Comparison of ENCODE assay signal across 1 cellular context in genomic region chr20:62913043-62913630, GRCh38.
A peak's percentile ranks its signal among the peaks of the same experiment; 100 is the strongest.
TF ChIP-seq lines count a peak whose summit lies in the region.

No MANE protein-coding gene starts in this region.

TF ChIP-seq in HepG2, 621 proteins besides CTCF, POLR2A, EP300 and RAD21 (continued from another document and continues in another):
- TF ChIP-seq, protein P1, sequence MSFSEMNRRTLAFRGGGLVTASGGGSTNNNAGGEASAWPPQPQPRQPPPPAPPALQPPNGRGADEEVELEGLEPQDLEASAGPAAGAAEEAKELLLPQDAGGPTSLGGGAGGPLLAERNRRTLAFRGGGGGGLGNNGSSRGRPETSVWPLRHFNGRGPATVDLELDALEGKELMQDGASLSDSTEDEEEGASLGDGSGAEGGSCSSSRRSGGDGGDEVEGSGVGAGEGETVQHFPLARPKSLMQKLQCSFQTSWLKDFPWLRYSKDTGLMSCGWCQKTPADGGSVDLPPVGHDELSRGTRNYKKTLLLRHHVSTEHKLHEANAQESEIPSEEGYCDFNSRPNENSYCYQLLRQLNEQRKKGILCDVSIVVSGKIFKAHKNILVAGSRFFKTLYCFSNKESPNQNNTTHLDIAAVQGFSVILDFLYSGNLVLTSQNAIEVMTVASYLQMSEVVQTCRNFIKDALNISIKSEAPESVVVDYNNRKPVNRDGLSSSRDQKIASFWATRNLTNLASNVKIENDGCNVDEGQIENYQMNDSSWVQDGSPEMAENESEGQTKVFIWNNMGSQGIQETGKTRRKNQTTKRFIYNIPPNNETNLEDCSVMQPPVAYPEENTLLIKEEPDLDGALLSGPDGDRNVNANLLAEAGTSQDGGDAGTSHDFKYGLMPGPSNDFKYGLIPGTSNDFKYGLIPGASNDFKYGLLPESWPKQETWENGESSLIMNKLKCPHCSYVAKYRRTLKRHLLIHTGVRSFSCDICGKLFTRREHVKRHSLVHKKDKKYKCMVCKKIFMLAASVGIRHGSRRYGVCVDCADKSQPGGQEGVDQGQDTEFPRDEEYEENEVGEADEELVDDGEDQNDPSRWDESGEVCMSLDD (CRISPR knock-in tag; IDR thresholded peaks at IDR 0.05; ENCODE audit: borderline replicate concordance) = peak; percentile 66; the same call in 1 of the 2 replicates
- TF ChIP-seq TMF1 (CRISPR knock-in tag; IDR thresholded peaks at IDR 0.05; ENCODE audit: low read depth) (no peak), NCOA5 (CRISPR knock-in tag; IDR thresholded peaks at IDR 0.05) (no peak), ZBTB8A (CRISPR knock-in tag; IDR thresholded peaks at IDR 0.05; ENCODE audit: borderline replicate concordance, low read depth) (no peak), ZNF10 (CRISPR knock-in tag; IDR thresholded peaks at IDR 0.05; ENCODE audit: borderline replicate concordance, low read depth) (no peak), ZNF382 (CRISPR knock-in tag; IDR thresholded peaks at IDR 0.05; ENCODE audit: borderline replicate concordance) (no peak), CREB1 (IDR thresholded peaks at IDR 0.05) (no peak), CREB1 (CRISPR knock-in tag; IDR thresholded peaks at IDR 0.05) (no peak), TAF15 (IDR thresholded peaks at IDR 0.05; ENCODE audit: low read depth, low read length, poor library complexity, severe bottlenecking) (no peak), RFXANK (CRISPR knock-in tag; IDR thresholded peaks at IDR 0.05) (no peak), MEIS2 (CRISPR knock-in tag; IDR thresholded peaks at IDR 0.05) (0 out of 2 replicates have a peak, but pooled peaks have one; percentile 39), IKZF4 (CRISPR knock-in tag; IDR thresholded peaks at IDR 0.05; ENCODE audit: borderline replicate concordance, low read depth, not compliant biosample characterization) (no peak), ZNF333 (CRISPR knock-in tag; IDR thresholded peaks at IDR 0.05; ENCODE audit: borderline replicate concordance) (no peak), SMAD3 (CRISPR knock-in tag; IDR thresholded peaks at IDR 0.05) (no peak), EZH2 (conservative IDR thresholded peaks at IDR 0.05; ENCODE audit: low read depth, low read length) (no peak), POLR2AphosphoS2 (IDR thresholded peaks at IDR 0.05; ENCODE audit: low read depth, low read length) (0 out of 2 replicates have a peak, but pooled peaks have one; percentile 61), PRDM10 (CRISPR knock-in tag; IDR thresholded peaks at IDR 0.05; ENCODE audit: low read depth) (no peak), RBAK (CRISPR knock-in tag; IDR thresholded peaks at IDR 0.05) (no peak), NFAT5 (CRISPR knock-in tag; IDR thresholded peaks at IDR 0.05) (no peak), MXI1 (IDR thresholded peaks at IDR 0.05; ENCODE audit: borderline replicate concordance, low read depth, low read length) (no peak), ZNF639 (CRISPR knock-in tag; conservative IDR thresholded peaks at IDR 0.05) (no peak), ZNF678 (CRISPR knock-in tag; IDR thresholded peaks at IDR 0.05) (no peak), FOXM1 (CRISPR knock-in tag; IDR thresholded peaks at IDR 0.05) (no peak), ZNF337 (CRISPR knock-in tag; IDR thresholded peaks at IDR 0.05; ENCODE audit: borderline replicate concordance, low read depth) (no peak), ZNF513 (CRISPR knock-in tag; conservative IDR thresholded peaks at IDR 0.05) (no peak)
- TF ChIP-seq, protein P2, sequence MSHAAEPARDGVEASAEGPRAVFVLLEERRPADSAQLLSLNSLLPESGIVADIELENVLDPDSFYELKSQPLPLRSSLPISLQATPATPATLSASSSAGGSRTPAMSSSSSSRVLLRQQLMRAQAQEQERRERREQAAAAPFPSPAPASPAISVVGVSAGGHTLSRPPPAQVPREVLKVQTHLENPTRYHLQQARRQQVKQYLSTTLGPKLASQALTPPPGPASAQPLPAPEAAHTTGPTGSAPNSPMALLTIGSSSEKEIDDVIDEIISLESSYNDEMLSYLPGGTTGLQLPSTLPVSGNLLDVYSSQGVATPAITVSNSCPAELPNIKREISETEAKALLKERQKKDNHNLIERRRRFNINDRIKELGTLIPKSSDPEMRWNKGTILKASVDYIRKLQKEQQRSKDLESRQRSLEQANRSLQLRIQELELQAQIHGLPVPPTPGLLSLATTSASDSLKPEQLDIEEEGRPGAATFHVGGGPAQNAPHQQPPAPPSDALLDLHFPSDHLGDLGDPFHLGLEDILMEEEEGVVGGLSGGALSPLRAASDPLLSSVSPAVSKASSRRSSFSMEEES (CRISPR knock-in tag; IDR thresholded peaks at IDR 0.05) = no peak
- TF ChIP-seq, protein P3, sequence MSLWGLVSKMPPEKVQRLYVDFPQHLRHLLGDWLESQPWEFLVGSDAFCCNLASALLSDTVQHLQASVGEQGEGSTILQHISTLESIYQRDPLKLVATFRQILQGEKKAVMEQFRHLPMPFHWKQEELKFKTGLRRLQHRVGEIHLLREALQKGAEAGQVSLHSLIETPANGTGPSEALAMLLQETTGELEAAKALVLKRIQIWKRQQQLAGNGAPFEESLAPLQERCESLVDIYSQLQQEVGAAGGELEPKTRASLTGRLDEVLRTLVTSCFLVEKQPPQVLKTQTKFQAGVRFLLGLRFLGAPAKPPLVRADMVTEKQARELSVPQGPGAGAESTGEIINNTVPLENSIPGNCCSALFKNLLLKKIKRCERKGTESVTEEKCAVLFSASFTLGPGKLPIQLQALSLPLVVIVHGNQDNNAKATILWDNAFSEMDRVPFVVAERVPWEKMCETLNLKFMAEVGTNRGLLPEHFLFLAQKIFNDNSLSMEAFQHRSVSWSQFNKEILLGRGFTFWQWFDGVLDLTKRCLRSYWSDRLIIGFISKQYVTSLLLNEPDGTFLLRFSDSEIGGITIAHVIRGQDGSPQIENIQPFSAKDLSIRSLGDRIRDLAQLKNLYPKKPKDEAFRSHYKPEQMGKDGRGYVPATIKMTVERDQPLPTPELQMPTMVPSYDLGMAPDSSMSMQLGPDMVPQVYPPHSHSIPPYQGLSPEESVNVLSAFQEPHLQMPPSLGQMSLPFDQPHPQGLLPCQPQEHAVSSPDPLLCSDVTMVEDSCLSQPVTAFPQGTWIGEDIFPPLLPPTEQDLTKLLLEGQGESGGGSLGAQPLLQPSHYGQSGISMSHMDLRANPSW (CRISPR knock-in tag; IDR thresholded peaks at IDR 0.05; ENCODE audit: borderline replicate concordance) = no peak
- TF ChIP-seq, protein P4, sequence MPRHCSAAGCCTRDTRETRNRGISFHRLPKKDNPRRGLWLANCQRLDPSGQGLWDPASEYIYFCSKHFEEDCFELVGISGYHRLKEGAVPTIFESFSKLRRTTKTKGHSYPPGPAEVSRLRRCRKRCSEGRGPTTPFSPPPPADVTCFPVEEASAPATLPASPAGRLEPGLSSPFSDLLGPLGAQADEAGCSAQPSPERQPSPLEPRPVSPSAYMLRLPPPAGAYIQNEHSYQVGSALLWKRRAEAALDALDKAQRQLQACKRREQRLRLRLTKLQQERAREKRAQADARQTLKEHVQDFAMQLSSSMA (CRISPR knock-in tag; IDR thresholded peaks at IDR 0.05) = no peak
- TF ChIP-seq, protein P5, sequence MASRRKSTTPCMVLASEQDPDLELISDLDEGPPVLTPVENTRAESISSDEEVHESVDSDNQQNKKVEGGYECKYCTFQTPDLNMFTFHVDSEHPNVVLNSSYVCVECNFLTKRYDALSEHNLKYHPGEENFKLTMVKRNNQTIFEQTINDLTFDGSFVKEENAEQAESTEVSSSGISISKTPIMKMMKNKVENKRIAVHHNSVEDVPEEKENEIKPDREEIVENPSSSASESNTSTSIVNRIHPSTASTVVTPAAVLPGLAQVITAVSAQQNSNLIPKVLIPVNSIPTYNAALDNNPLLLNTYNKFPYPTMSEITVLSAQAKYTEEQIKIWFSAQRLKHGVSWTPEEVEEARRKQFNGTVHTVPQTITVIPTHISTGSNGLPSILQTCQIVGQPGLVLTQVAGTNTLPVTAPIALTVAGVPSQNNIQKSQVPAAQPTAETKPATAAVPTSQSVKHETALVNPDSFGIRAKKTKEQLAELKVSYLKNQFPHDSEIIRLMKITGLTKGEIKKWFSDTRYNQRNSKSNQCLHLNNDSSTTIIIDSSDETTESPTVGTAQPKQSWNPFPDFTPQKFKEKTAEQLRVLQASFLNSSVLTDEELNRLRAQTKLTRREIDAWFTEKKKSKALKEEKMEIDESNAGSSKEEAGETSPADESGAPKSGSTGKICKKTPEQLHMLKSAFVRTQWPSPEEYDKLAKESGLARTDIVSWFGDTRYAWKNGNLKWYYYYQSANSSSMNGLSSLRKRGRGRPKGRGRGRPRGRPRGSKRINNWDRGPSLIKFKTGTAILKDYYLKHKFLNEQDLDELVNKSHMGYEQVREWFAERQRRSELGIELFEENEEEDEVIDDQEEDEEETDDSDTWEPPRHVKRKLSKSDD (CRISPR knock-in tag; IDR thresholded peaks at IDR 0.05; ENCODE audit: low read depth) = 0 out of 2 replicates have a peak, but pooled peaks have one; percentile 44
